Comparison of ENCODE assay signal across 19 cellular contexts in genomic region chr17:28397687-28398279, GRCh38. TPM values are rescaled to one million over a fixed set of nuclear protein-coding genes. Genes with fewer than 3 reads are reported as not detected.
DNase-seq lines count a peak whose midpoint lies in the region; ATAC-seq and TF ChIP-seq lines count a peak whose summit lies in the region.
"Had no signal": no experiment of that assay in that cellular context is flagged by ENCODE, and none has a peak within 500 bp of the region (broad histone marks: within the 10 kb centered on the region; RNA-seq: fewer than 3 reads in every experiment).

No MANE protein-coding gene starts in this region.

- no peaks in the 10 kb centered on the region for H3K9me3 ChIP-seq in left ventricle myocardium inferior (replicated peaks)
- no peaks in the 10 kb centered on the region for H3K9me3 ChIP-seq in mucosa of descending colon
- H3K9me3 ChIP-seq in suprapubic skin = no peaks in the 10 kb centered on the region
- H3K9me3 ChIP-seq: upper lobe of right lung had no signal

- H3K27ac Mint-ChIP-seq in chondrocyte (ENCODE audit: unreplicated experiment) = peak overlapping the region; percentile 57
- H3K27ac Mint-ChIP-seq: activated naive CD8-positive, alpha-beta T cell treated with anti-CD3 and anti-CD28 coated beads, Interleukin-2, amount 10 ng/mL, durations not matched to agents 7 days and 5 days had no signal

- DNase-seq in left ventricle myocardium inferior = no peak
- DNase-seq in cardiac septum (ENCODE audit: low spot score) = no peak
- DNase-seq in chondrocyte (ENCODE audit: low spot score) = peak; percentile 59
- no peak for DNase-seq in mucosa of descending colon
- no peak for DNase-seq in activated effector memory CD4-positive, alpha-beta T cell treated with anti-CD3 and anti-CD28 coated beads, Interleukin-2, amount 50 U/mL, for 16 hours
- no peak for DNase-seq in cerebellar cortex (ENCODE audit: low spot score)
- no peak for DNase-seq in suprapubic skin (ENCODE audit: low spot score in 2 of 2)
- DNase-seq in head of caudate nucleus = no peak
- DNase-seq: activated naive CD8-positive, alpha-beta T cell treated with anti-CD3 and anti-CD28 coated beads, Interleukin-2, amount 10 ng/mL, durations not matched to agents 7 days and 5 days; immature natural killer cell; mesendoderm; NCI-H2029; retina; stimulated activated CD4-positive, alpha-beta T cell treated with anti-CD3 and anti-CD28 coated beads, Interleukin-15, amount 100 ng/mL, for 24 hours; stimulated activated naive CD8-positive, alpha-beta T cell treated with anti-CD3 and anti-CD28 coated beads, Interleukin-15, Interleukin-2, amounts not matched to agents 100 U/mL and 50 U/mL, for 24 hours; SW 1271; upper lobe of right lung had no signal

- peaks cover 14% of the 10 kb centered on the region for H3K4me1 ChIP-seq in left ventricle myocardium inferior
- no peaks in the 10 kb centered on the region for H3K4me1 ChIP-seq in mucosa of descending colon (ENCODE audit: low read depth)
- H3K4me1 ChIP-seq in suprapubic skin = no peaks in the 10 kb centered on the region
- H3K4me1 ChIP-seq: upper lobe of right lung had no signal

- TF ChIP-seq POLR2A in suprapubic skin (IDR thresholded peaks at IDR 0.05) = no peak

- H3K4me3 ChIP-seq in left ventricle myocardium inferior = no peak overlapping the region
- no peak overlapping the region for H3K4me3 ChIP-seq in mucosa of descending colon
- H3K4me3 ChIP-seq in suprapubic skin = no peak overlapping the region
- H3K4me3 ChIP-seq: upper lobe of right lung had no signal

- H3K4me1 Mint-ChIP-seq in chondrocyte (ENCODE audit: low read depth) = peaks cover 2% of the 10 kb centered on the region
- H3K4me1 Mint-ChIP-seq: immature natural killer cell, nephron had no signal

- ATAC-seq in mucosa of descending colon = peak; percentile 5
- ATAC-seq: stimulated activated naive CD8-positive, alpha-beta T cell treated with anti-CD3 and anti-CD28 coated beads, Interleukin-15, Interleukin-2, amounts not matched to agents 100 U/mL and 50 U/mL, for 24 hours; upper lobe of right lung had no signal

- H3K36me3 Mint-ChIP-seq in chondrocyte (ENCODE audit: low read depth) = peaks cover 3% of the 10 kb centered on the region

- H3K9me3 Mint-ChIP-seq in chondrocyte (ENCODE audit: low read depth) = no peaks in the 10 kb centered on the region
- H3K9me3 Mint-ChIP-seq: activated naive CD8-positive, alpha-beta T cell treated with anti-CD3 and anti-CD28 coated beads, Interleukin-2, amount 10 ng/mL, durations not matched to agents 7 days and 5 days; immature natural killer cell; nephron had no signal

- no peak for TF ChIP-seq EP300 in suprapubic skin (IDR thresholded peaks at IDR 0.05)

- peak overlapping the region; percentile 27 for H3K27ac ChIP-seq in left ventricle myocardium inferior (replicated peaks)
- no peak overlapping the region for H3K27ac ChIP-seq in suprapubic skin
- H3K27ac ChIP-seq: HL-60, upper lobe of right lung had no signal

- TF ChIP-seq CTCF in left ventricle myocardium inferior (IDR thresholded peaks at IDR 0.05; ENCODE audit: borderline replicate concordance) (no peak), chondrocyte (IDR thresholded peaks at IDR 0.05) (no peak), mucosa of descending colon (IDR thresholded peaks at IDR 0.05) (no peak), suprapubic skin (IDR thresholded peaks at IDR 0.05) (no peak)

- H3K4me3 Mint-ChIP-seq in chondrocyte (ENCODE audit: unreplicated experiment) = no peak overlapping the region
- H3K4me3 Mint-ChIP-seq: activated naive CD8-positive, alpha-beta T cell treated with anti-CD3 and anti-CD28 coated beads, Interleukin-2, amount 10 ng/mL, durations not matched to agents 7 days and 5 days; immature natural killer cell; nephron had no signal

- intact Hi-C loops in left ventricle myocardium inferior (cut with micrococcal nuclease) (no loop called here), cardiac septum (cut with DNase I) (no loop called here), mucosa of descending colon (cut with DNase I, micrococcal nuclease) (no loop called here), head of caudate nucleus (cut with DNase I) (no loop called here)

- H3K27me3 ChIP-seq in left ventricle myocardium inferior (ENCODE audit: low read depth) (no peaks in the 10 kb centered on the region), suprapubic skin (no peaks in the 10 kb centered on the region)
- H3K27me3 ChIP-seq: upper lobe of right lung had no signal

- 73% methylated on average over 7 of the region's 7 CpGs for WGBS in suprapubic skin

- H3K36me3 ChIP-seq in left ventricle myocardium inferior (peaks cover 49% of the 10 kb centered on the region), mucosa of descending colon (ENCODE audit: low read depth) (no peaks in the 10 kb centered on the region), suprapubic skin (peaks cover 60% of the 10 kb centered on the region)

- no peaks in the 10 kb centered on the region for H3K27me3 Mint-ChIP-seq in chondrocyte (ENCODE audit: low read depth)
- H3K27me3 Mint-ChIP-seq: activated naive CD8-positive, alpha-beta T cell treated with anti-CD3 and anti-CD28 coated beads, Interleukin-2, amount 10 ng/mL, durations not matched to agents 7 days and 5 days had no signal

RNA-seq across cellular contexts. Expression of gene SLC46A1, which starts 8.2 kb away (rescaled TPM):
- total RNA-seq in left ventricle myocardium inferior = 6.0 TPM
- 2.7 TPM for total RNA-seq in cardiac septum
- total RNA-seq in chondrocyte = 12.7 to 13.2 TPM (median 13.0 TPM) in 3 replicates
- total RNA-seq in mucosa of descending colon = 1 to 10 TPM; 4.2 to 10.0 (median 8.6) TPM
- 1 to 10 TPM; 2.1 to 8.5 (median 3.5) TPM for total RNA-seq in suprapubic skin

RNA-seq across cellular contexts. Expression of gene SARM1, which starts 26.3 kb away (rescaled TPM):
- 5.1 TPM for total RNA-seq in left ventricle myocardium inferior
- total RNA-seq in cardiac septum = 10.4 TPM
- 22.2 to 24.1 TPM (median 23.0 TPM) in 3 replicates for total RNA-seq in chondrocyte
- 10 to 100 TPM; 12.8 to 16.4 (median 15.0) TPM for total RNA-seq in mucosa of descending colon
- total RNA-seq in suprapubic skin = 10 to 100 TPM in 2 of 4 donors, 1 to 10 TPM in 2; 4.0 to 17.7 (median 11.6) TPM

RNA-seq across cellular contexts. Expression of gene VTN, which starts 27.7 kb away (rescaled TPM):
- total RNA-seq in left ventricle myocardium inferior (40.4 TPM), cardiac septum (48.2 TPM), chondrocyte (0.31 to 0.55 TPM (median 0.41 TPM) in 3 replicates), mucosa of descending colon (under 1 TPM; 0.23 to 0.39 (median 0.35) TPM), suprapubic skin (1 to 10 TPM in 1 of 4 donors, under 1 TPM in 2, not detected in 1; 0.42 to 4.2 (median 0.42) TPM)

RNA-seq across cellular contexts. Expression of gene SEBOX, which starts 32.8 kb away (rescaled TPM):
- not detected for total RNA-seq in left ventricle myocardium inferior
- not detected for total RNA-seq in cardiac septum
- not detected in 3 replicates for total RNA-seq in chondrocyte
- total RNA-seq in mucosa of descending colon = not detected
- not detected for total RNA-seq in suprapubic skin
- total RNA-seq: activated naive CD8-positive, alpha-beta T cell treated with anti-CD3 and anti-CD28 coated beads, Interleukin-2, amount 10 ng/mL, durations not matched to agents 7 days and 5 days; upper lobe of right lung had no signal

RNA-seq across cellular contexts. Expression of gene POLDIP2, which starts 40.5 kb away (rescaled TPM):
- total RNA-seq in left ventricle myocardium inferior (154 TPM), cardiac septum (127 TPM), chondrocyte (70.1 to 70.8 TPM (median 70.4 TPM) in 3 replicates), mucosa of descending colon (10 to 100 TPM; 71.7 to 82.4 (median 81.3) TPM), suprapubic skin (100 to 1,000 TPM in 1 of 4 donors, 10 to 100 TPM in 3; 52.9 to 103 (median 86.0) TPM)
